Comparison of ENCODE assay signal across 17 cellular contexts in genomic region chr11:102727890-102728289, GRCh38. TPM values are rescaled to one million over a fixed set of nuclear protein-coding genes. Genes with fewer than 3 reads are reported as not detected.
DNase-seq lines count a peak whose midpoint lies in the region; ATAC-seq and TF ChIP-seq lines count a peak whose summit lies in the region.
"Had no signal": no experiment of that assay in that cellular context is flagged by ENCODE, and none has a peak within 500 bp of the region (broad histone marks: within the 10 kb centered on the region; RNA-seq: fewer than 3 reads in every experiment).

No MANE protein-coding gene starts in this region.

- CTCF ChIA-PET in A673 (lab: Charles Lee), result no interaction called here

- H3K4me3 ChIP-seq in A673 (ENCODE audit: low read depth, low read length, poor library complexity, severe bottlenecking) (no peak overlapping the region), fibroblast of villous mesenchyme (ENCODE audit: low read depth, low read length) (no peak overlapping the region), HAP-1 (no peak overlapping the region)
- H3K4me3 ChIP-seq: spleen, uterus had no signal

- ATAC-seq in HG03135 (IDR thresholded peaks at IDR 0.05; ENCODE audit: unreplicated experiment), result no peak
- ATAC-seq in GM21390 (IDR thresholded peaks at IDR 0.05; ENCODE audit: unreplicated experiment), result no peak
- no peak for ATAC-seq in activated CD4-positive, CD25-positive, alpha-beta regulatory T cell treated with anti-CD3 and anti-CD28 coated beads, Interleukin-2, amount 50 U/mL, for 24 hours
- ATAC-seq: activated T-helper 17 cell treated with anti-CD3 and anti-CD28 coated beads, Interleukin-2, amount 50 U/mL, for 72 hours had no signal

- H3K9me3 ChIP-seq in A673 (ENCODE audit: low read depth, low read length, poor library complexity, severe bottlenecking), result no peaks in the 10 kb centered on the region
- no peaks in the 10 kb centered on the region for H3K9me3 ChIP-seq in HAP-1
- H3K9me3 ChIP-seq: spleen, uterus had no signal

- intact Hi-C loops in A673 (cut with micrococcal nuclease; ENCODE audit: unreplicated experiment), result no loop called here

- POLR2A ChIA-PET in A673 (lab: Charles Lee; ENCODE audit: low non-redundant PET), result no interaction called here

- H3K36me3 ChIP-seq in A673 (ENCODE audit: insufficient read depth, low read length, poor library complexity, severe bottlenecking), result no peaks in the 10 kb centered on the region
- H3K36me3 ChIP-seq in HAP-1 (replicated peaks), result no peaks in the 10 kb centered on the region
- H3K36me3 ChIP-seq: spleen, uterus had no signal

- H3K27ac ChIP-seq in A673 (ENCODE audit: low read depth, low read length, poor library complexity, severe bottlenecking), result no peak overlapping the region
- H3K27ac ChIP-seq: uterus had no signal

- H3K4me1 ChIP-seq in A673 (ENCODE audit: insufficient read depth, low read length, poor library complexity, severe bottlenecking) (no peaks in the 10 kb centered on the region), HAP-1 (no peaks in the 10 kb centered on the region)
- H3K4me1 ChIP-seq: uterus had no signal

- TF ChIP-seq CTCF in A673 (conservative IDR thresholded peaks at IDR 0.05; ENCODE audit: low read depth, low read length), result no peak
- no peak for TF ChIP-seq CTCF in fibroblast of villous mesenchyme (IDR thresholded peaks at IDR 0.05; ENCODE audit: insufficient read depth, low read depth, low read length)

- in situ Hi-C loops in HAP-1 (cut with MboI; ENCODE audit: low sequenced_read_pairs), result no loop called here

- BruUV-seq in A673 (replicated peaks; lab: Mats Ljungman, UMichigan), result no TSS peak

- H3K27me3 ChIP-seq in A673 (replicated peaks; ENCODE audit: insufficient read depth, low read depth, low read length, poor library complexity), result no peaks in the 10 kb centered on the region
- H3K27me3 ChIP-seq in HAP-1 (ENCODE audit: low read depth), result no peaks in the 10 kb centered on the region
- H3K27me3 ChIP-seq: spleen, uterus had no signal

- DNase-seq in A673 (ENCODE audit: low spot score) (peak; percentile 62), HT1080 (ENCODE audit: low read depth) (peak; percentile 83), SW 1271 (lab: John Stamatoyannopoulos, UW) (peak; percentile 23 to 85), fibroblast of villous mesenchyme (ENCODE audit: low read depth) (peak; percentile 64), HAP-1 (ENCODE audit: low spot score in 2 of 2) (no peak)
- DNase-seq: activated CD4-positive, alpha-beta T cell treated with anti-CD3 and anti-CD28 coated beads, Interleukin-2, amount 10 ng/mL, durations not matched to agents 7 days and 5 days; natural killer cell; NCI-H1092; NCI-H748 treated with DMSO at 0.1 percent for 48 hours; spleen; uterus had no signal

RNA-seq across cellular contexts. Expression of gene MMP8, which starts 3.1 kb away (rescaled TPM):
- total RNA-seq in A673 (2021) (0.21 and 0.33 TPM in 2 replicates), fibroblast of villous mesenchyme (under 0.01 TPM in 1 of 2 replicates, not detected in the other)
- 0.10 and 0.37 TPM in 2 replicates for total RNA-seq in HT1080 (2014; rRNA removed; shearing (Covaris generic))
- polyA plus RNA-seq in HT1080 (2015; cell fraction: cytosol; rRNA removed), result 0.02 TPM in 1 of 2 replicates, not detected in the other
- polyA plus RNA-seq in HT1080 (2015; cell fraction: nucleus; rRNA removed), result 0.06 TPM in 1 of 2 replicates, not detected in the other
- total RNA-seq: activated CD4-positive, alpha-beta T cell treated with anti-CD3 and anti-CD28 coated beads, Interleukin-2, amount 10 ng/mL, durations not matched to agents 7 days and 5 days; activated T-helper 17 cell treated with anti-CD3 and anti-CD28 coated beads, Interleukin-2, amount 50 U/mL, for 72 hours; frontal cortex had no signal

RNA-seq across cellular contexts. Expression of gene MMP27, which starts 22.3 kb away (rescaled TPM):
- not detected in 2 replicates for total RNA-seq in A673 (2021)
- not detected in 2 replicates for total RNA-seq in HT1080 (2014; rRNA removed; shearing (Covaris generic))
- polyA plus RNA-seq in HT1080 (2015; cell fraction: cytosol; rRNA removed), result not detected in 2 replicates
- not detected in 2 replicates for polyA plus RNA-seq in HT1080 (2015; cell fraction: nucleus; rRNA removed)
- total RNA-seq in fibroblast of villous mesenchyme, result 0.97 TPM in 1 of 2 replicates, not detected in the other
- total RNA-seq: activated CD4-positive, alpha-beta T cell treated with anti-CD3 and anti-CD28 coated beads, Interleukin-2, amount 10 ng/mL, durations not matched to agents 7 days and 5 days; activated T-helper 17 cell treated with anti-CD3 and anti-CD28 coated beads, Interleukin-2, amount 50 U/mL, for 72 hours; frontal cortex; G401; natural killer cell; uterus had no signal
- polyA plus RNA-seq: spleen had no signal

RNA-seq across cellular contexts. Expression of gene MMP10, which starts 52.5 kb away (rescaled TPM):
- total RNA-seq in A673 (2021) (4.0 TPM in 2 replicates), fibroblast of villous mesenchyme (0.86 and 28.0 TPM in 2 replicates)
- total RNA-seq in HT1080 (2014; rRNA removed; shearing (Covaris generic)), result not detected in 2 replicates
- not detected in 2 replicates for polyA plus RNA-seq in HT1080 (2015; cell fraction: cytosol; rRNA removed)
- polyA plus RNA-seq in HT1080 (2015; cell fraction: nucleus; rRNA removed), result 0.07 TPM in 1 of 2 replicates, not detected in the other
- total RNA-seq: activated CD4-positive, alpha-beta T cell treated with anti-CD3 and anti-CD28 coated beads, Interleukin-2, amount 10 ng/mL, durations not matched to agents 7 days and 5 days; activated T-helper 17 cell treated with anti-CD3 and anti-CD28 coated beads, Interleukin-2, amount 50 U/mL, for 72 hours; frontal cortex; natural killer cell had no signal

Comparison
In these comparisons a context has a peak if more than half of its experiments do, and no peak if none do; other contexts are left out.
1. DNase-seq: peak in A673 (single experiment), HT1080 (single experiment), SW 1271 (2 of 2) and fibroblast of villous mesenchyme (single experiment); none in HAP-1 (0 of 2).